In the genomic region with DNA sequence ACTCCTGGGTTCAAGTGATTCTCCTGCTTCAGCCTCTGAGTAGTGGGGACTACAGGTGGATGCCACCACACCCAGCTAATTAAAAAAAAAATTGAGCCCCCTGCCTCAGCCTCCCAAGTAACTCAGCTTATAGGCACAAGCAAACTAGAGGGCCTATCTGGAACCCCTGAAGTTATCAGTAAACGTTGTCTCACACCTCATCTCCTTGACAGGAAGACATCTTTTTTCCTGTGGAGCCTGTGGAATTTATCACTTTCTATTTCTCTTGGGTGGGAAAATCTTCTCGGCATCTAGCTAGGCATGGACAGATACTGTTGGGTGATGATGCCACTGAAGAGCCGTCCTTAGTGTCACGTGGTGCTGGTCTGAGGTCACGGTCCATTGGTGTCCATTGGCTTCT, we compare ENCODE assay signal across 35 cellular contexts.
"Had no signal": no experiment of that assay in that cellular context is flagged by ENCODE, and none has a peak within 500 bp of the region (broad histone marks: within the 10 kb centered on the region; RNA-seq: fewer than 3 reads in every experiment).

No MANE protein-coding gene starts in this region.

- H3K4me3 ChIP-seq: cardiac muscle cell, PC-9 had no signal

- ATAC-seq: activated CD8-positive, alpha-beta memory T cell treated with anti-CD3 and anti-CD28 coated beads, Interleukin-2, amount 10 ng/mL, durations not matched to agents 7 days and 5 days; activated T-helper 17 cell treated with anti-CD3 and anti-CD28 coated beads, Interleukin-2, amount 50 U/mL, for 72 hours; Right ventricle myocardium inferior had no signal

- H3K27ac Mint-ChIP-seq: activated CD4-positive, alpha-beta memory T cell treated with anti-CD3 and anti-CD28 coated beads, Interleukin-2, amount 10 ng/mL, durations not matched to agents 7 days and 5 days; activated CD8-positive, alpha-beta memory T cell treated with anti-CD3 and anti-CD28 coated beads, Interleukin-2, amount 10 ng/mL, durations not matched to agents 7 days and 5 days; activated naive CD8-positive, alpha-beta T cell treated with anti-CD3 and anti-CD28 coated beads for 36 hours; activated T-helper 17 cell treated with anti-CD3 and anti-CD28 coated beads, Interleukin-2, amount 50 U/mL, for 72 hours had no signal

- H3K27ac ChIP-seq: brain microvascular endothelial cell, cardiac muscle cell, PC-9, RWPE1, WERI-Rb-1 had no signal

- H3K4me3 Mint-ChIP-seq: activated CD4-positive, alpha-beta memory T cell treated with anti-CD3 and anti-CD28 coated beads, Interleukin-2, amount 10 ng/mL, durations not matched to agents 7 days and 5 days; activated CD8-positive, alpha-beta memory T cell treated with anti-CD3 and anti-CD28 coated beads, Interleukin-2, amount 10 ng/mL, durations not matched to agents 7 days and 5 days; activated naive CD8-positive, alpha-beta T cell treated with anti-CD3 and anti-CD28 coated beads for 36 hours; activated T-helper 17 cell treated with anti-CD3 and anti-CD28 coated beads, Interleukin-2, amount 50 U/mL, for 72 hours; central memory CD8-positive, alpha-beta T cell had no signal

- H3K4me2 ChIP-seq: PC-9 had no signal

- H3K9me3 Mint-ChIP-seq: activated CD4-positive, alpha-beta memory T cell treated with anti-CD3 and anti-CD28 coated beads, Interleukin-2, amount 10 ng/mL, durations not matched to agents 7 days and 5 days; activated naive CD8-positive, alpha-beta T cell treated with anti-CD3 and anti-CD28 coated beads for 36 hours; activated T-helper 17 cell treated with anti-CD3 and anti-CD28 coated beads, Interleukin-2, amount 50 U/mL, for 72 hours; central memory CD8-positive, alpha-beta T cell had no signal

- H2AFZ ChIP-seq: PC-9 had no signal

- H3K27me3 ChIP-seq: brain microvascular endothelial cell, cardiac muscle cell had no signal

- DNase-seq: activated CD4-positive, alpha-beta memory T cell treated with anti-CD3 and anti-CD28 coated beads, Interleukin-2, amount 10 ng/mL, durations not matched to agents 7 days and 5 days; activated CD4-positive, alpha-beta T cell treated with anti-CD3 and anti-CD28 coated beads for 1 hour; activated CD4-positive, alpha-beta T cell treated with anti-CD3 and anti-CD28 coated beads for 48 hours; activated CD4-positive, CD25-positive, alpha-beta regulatory T cell; activated CD8-positive, alpha-beta memory T cell treated with anti-CD3 and anti-CD28 coated beads for 24 hours; activated CD8-positive, alpha-beta memory T cell treated with anti-CD3 and anti-CD28 coated beads, Interleukin-2, amount 10 ng/mL, durations not matched to agents 7 days and 5 days; activated CD8-positive, alpha-beta memory T cell treated with anti-CD3 and anti-CD28 coated beads, Interleukin-2, amount 50 U/mL, for 48 hours; activated effector memory CD4-positive, alpha-beta T cell treated with anti-CD3 and anti-CD28 coated beads, Interleukin-2, amount 50 U/mL, for 16 hours; activated naive CD4-positive, alpha-beta T cell; activated naive CD4-positive, alpha-beta T cell treated with anti-CD3 and anti-CD28 coated beads, Interleukin-2, amount 50 U/mL, for 16 hours; activated naive CD8-positive, alpha-beta T cell treated with anti-CD3 and anti-CD28 coated beads for 36 hours; activated T-cell treated with anti-CD3 and anti-CD28 coated beads, Interleukin-2, amount 50 U/mL, for 48 hours; amniotic stem cell; aorta; brain microvascular endothelial cell; NCI-H1092 treated with DMSO at 0.1 percent for 48 hours; NCI-H1417; NCI-H146; NCI-H187; NCI-H2029 treated with DMSO at 0.1 percent for 48 hours; NCI-H2107; NCI-H2171; NCI-H510A; NCI-H526; NCI-H748 treated with DMSO at 0.1 percent for 48 hours; NK-92 treated with Interleukin-12 subunit alpha and Interleukin-12 subunit beta, amount 100 ng/mL, for 24 hours; PC-9; SIG-M5; T1000; WERI-Rb-1 had no signal

- H3K36me3 ChIP-seq: brain microvascular endothelial cell, cardiac muscle cell had no signal

- H3K4me1 Mint-ChIP-seq: activated CD4-positive, alpha-beta memory T cell treated with anti-CD3 and anti-CD28 coated beads, Interleukin-2, amount 10 ng/mL, durations not matched to agents 7 days and 5 days; activated CD8-positive, alpha-beta memory T cell treated with anti-CD3 and anti-CD28 coated beads, Interleukin-2, amount 10 ng/mL, durations not matched to agents 7 days and 5 days; activated T-helper 17 cell treated with anti-CD3 and anti-CD28 coated beads, Interleukin-2, amount 50 U/mL, for 72 hours; central memory CD8-positive, alpha-beta T cell had no signal

- H3K36me3 Mint-ChIP-seq: activated CD8-positive, alpha-beta memory T cell treated with anti-CD3 and anti-CD28 coated beads, Interleukin-2, amount 10 ng/mL, durations not matched to agents 7 days and 5 days; activated naive CD8-positive, alpha-beta T cell treated with anti-CD3 and anti-CD28 coated beads for 36 hours had no signal
